Comparison of ENCODE assay signal across 10 cellular contexts in the genomic region with DNA sequence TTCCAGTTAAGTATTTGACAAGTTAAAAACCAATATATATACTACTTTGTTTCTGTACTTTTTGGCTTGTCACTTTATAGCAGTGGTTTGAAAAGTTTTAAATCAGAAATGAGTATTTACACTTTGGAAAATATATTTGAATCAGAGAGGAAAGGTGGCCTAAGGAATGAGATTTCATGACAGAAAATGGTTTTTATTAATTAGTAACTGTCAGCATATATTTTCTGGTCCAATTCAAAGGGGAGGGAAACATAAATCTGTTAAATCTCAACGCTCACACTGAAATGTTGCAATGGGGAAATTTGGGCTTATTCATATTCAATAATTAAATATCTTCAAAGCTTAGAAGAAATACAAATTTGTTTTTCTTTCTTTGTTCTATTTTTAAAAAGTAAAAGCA.
DNase-seq lines count a peak whose midpoint lies in the region; ATAC-seq and TF ChIP-seq lines count a peak whose summit lies in the region.
"Had no signal": no experiment of that assay in that cellular context is flagged by ENCODE, and none has a peak within 500 bp of the region (broad histone marks: within the 10 kb centered on the region; RNA-seq: fewer than 3 reads in every experiment).

No MANE protein-coding gene starts in this region.

- H3K4me1 ChIP-seq in IMR-90 (ENCODE audit: control insufficient read depth, insufficient read depth, low read length) (peaks cover 3% of the 10 kb centered on the region; the same call in 1 of the 2 replicates), right lobe of liver (peaks cover 0 to 88% (median 38%) of the 10 kb centered on the region in 4 donors), rectal smooth muscle tissue (ENCODE audit: control insufficient read depth, insufficient read depth, low read length) (peaks cover 60% of the 10 kb centered on the region)
- H3K4me1 ChIP-seq: Caco-2 had no signal

- H3K9me3 ChIP-seq in IMR-90 (ENCODE audit: control insufficient read depth, insufficient read depth, low read length) = no peaks in the 10 kb centered on the region
- H3K9me3 ChIP-seq in right lobe of liver = no peaks in the 10 kb centered on the region
- H3K9me3 ChIP-seq: Caco-2, HAP-1 had no signal

- no peak overlapping the region for H2AK9ac ChIP-seq in IMR-90 (replicated peaks; ENCODE audit: low read depth, low read length, poor library complexity)

- TF ChIP-seq POLR2A in IMR-90 (IDR thresholded peaks at IDR 0.05; ENCODE audit: low read depth, low read length) = no peak
- TF ChIP-seq POLR2A in right lobe of liver (IDR thresholded peaks at IDR 0.05) = no peak

- H2BK20ac ChIP-seq in IMR-90 (ENCODE audit: low read depth, low read length) = no peak overlapping the region

- H3K9ac ChIP-seq in IMR-90 (ENCODE audit: low read depth, low read length) = no peak overlapping the region
- H3K9ac ChIP-seq in rectal smooth muscle tissue (ENCODE audit: low read length) = no peak overlapping the region

- dilution Hi-C loops in IMR-90 (cut with HindIII; ENCODE audit: low sequenced_read_pairs, unreplicated experiment) = no loop called here

- no CpG with 5 or more reads among the region's 1 CpG for WGBS in IMR-90 (ENCODE audit: extremely low coverage in 2 of 2, insufficient read length in 1 of 2), 2 experiments
- WGBS in right lobe of liver (ENCODE audit: insufficient coverage, low coverage, low lambda C conversion rate, missing lambda C conversion rate) = 72% methylated on average over 1 of the region's 1 CpG

- no peak overlapping the region for H3K14ac ChIP-seq in IMR-90 (replicated peaks; ENCODE audit: low read depth, low read length)

- no peak for TF ChIP-seq RAD21 in IMR-90 (IDR thresholded peaks at IDR 0.05; ENCODE audit: low read length)

- H4K5ac ChIP-seq in IMR-90 (ENCODE audit: low read depth, low read length) = no peak overlapping the region

- peaks cover 5% of the 10 kb centered on the region; the same call in 1 of the 2 replicates for H3K9me1 ChIP-seq in IMR-90 (ENCODE audit: insufficient read depth, low read length)

- in situ Hi-C loops in IMR-90 (cut with MboI; ENCODE audit: low sequenced_read_pairs) = loop anchor here (25.0 kb wide), 1 partner anchor 220 kb away; a partner anchor contains a TSS

- CTCF ChIA-PET in IMR-90 (lab: Yijun Ruan, JAX) = no interaction called here

- H2BK15ac ChIP-seq in IMR-90 (ENCODE audit: low read depth, low read length) = no peak overlapping the region

- no peak overlapping the region for H3K4me2 ChIP-seq in IMR-90 (ENCODE audit: low read depth, low read length)

- no peak overlapping the region for H3K23ac ChIP-seq in IMR-90 (ENCODE audit: low read depth, low read length)

- H2BK120ac ChIP-seq in IMR-90 (ENCODE audit: low read depth, low read length) = no peak overlapping the region

- H3K27me3 ChIP-seq in IMR-90 (ENCODE audit: control insufficient read depth, insufficient read depth, low read length) (no peaks in the 10 kb centered on the region), right lobe of liver (no peaks in the 10 kb centered on the region), rectal smooth muscle tissue (ENCODE audit: control insufficient read depth, insufficient read depth, low read length) (no peaks in the 10 kb centered on the region)

- no peak overlapping the region for H3K4ac ChIP-seq in IMR-90 (ENCODE audit: low read depth, low read length)

- H4K91ac ChIP-seq in IMR-90 (ENCODE audit: insufficient read depth, low read depth, low read length) = no peak overlapping the region

- no peak overlapping the region for H2AK5ac ChIP-seq in IMR-90 (ENCODE audit: low read depth, low read length)

- no peak overlapping the region for H2BK5ac ChIP-seq in IMR-90 (ENCODE audit: low read depth, low read length, poor library complexity, severe bottlenecking)

- H2AFZ ChIP-seq in IMR-90 (replicated peaks; ENCODE audit: low read length, poor library complexity) = no peak overlapping the region

- H3K18ac ChIP-seq in IMR-90 (ENCODE audit: low read depth, low read length) = no peak overlapping the region

- no peak overlapping the region for H4K8ac ChIP-seq in IMR-90 (ENCODE audit: low read depth in 2 of 2, low read length in 2 of 2)

- BruUV-seq in IMR-90 (replicated peaks; lab: Mats Ljungman, UMichigan) = no TSS peak

- intact Hi-C loops in IMR-90 (cut with micrococcal nuclease) (loop anchor here (5.0 kb wide), 1 partner anchor 460 kb away; no protein-coding TSS in a partner anchor), right lobe of liver (cut with DNase I) (no loop called here)

- no peak for TF ChIP-seq CTCF in IMR-90 (conservative IDR thresholded peaks at IDR 0.05; ENCODE audit: low read depth, low read length)
- TF ChIP-seq CTCF in right lobe of liver (IDR thresholded peaks at IDR 0.05) = no peak

- DNase-seq in IMR-90 = no peak
- DNase-seq in right lobe of liver = no peak
- no peak for DNase-seq in putamen (ENCODE audit: low spot score)
- no peak for DNase-seq in OCI-M2 (lab: John Stamatoyannopoulos, UW; ENCODE audit: unreplicated experiment)
- DNase-seq in NCI-H2227 treated with DMSO at 0.1 percent for 48 hours (lab: John Stamatoyannopoulos, UW) = no peak
- DNase-seq: AML-193; Caco-2; CD4-positive, alpha-beta T cell had no signal

- peaks cover 10% of the 10 kb centered on the region; the same call in 1 of the 2 replicates for H4K20me1 ChIP-seq in IMR-90 (ENCODE audit: insufficient read depth, low read length)

- POLR2A ChIA-PET in IMR-90 (lab: Charles Lee; ENCODE audit: unreplicated experiment) = no interaction called here

- ATAC-seq in IMR-90 (ENCODE audit: low read depth) (no peak), right lobe of liver (no peak)

- H3K56ac ChIP-seq in IMR-90 (ENCODE audit: extremely low read depth, insufficient read depth, low read length) = no peak overlapping the region

- peaks cover 7% of the 10 kb centered on the region for H3K36me3 ChIP-seq in IMR-90 (ENCODE audit: control insufficient read depth, insufficient read depth, low read length)
- no peaks in the 10 kb centered on the region for H3K36me3 ChIP-seq in right lobe of liver
- H3K36me3 ChIP-seq in rectal smooth muscle tissue (ENCODE audit: control insufficient read depth, insufficient read depth, low read length) = no peaks in the 10 kb centered on the region
- H3K36me3 ChIP-seq: HAP-1 had no signal

- H3K4me3 ChIP-seq in IMR-90 (ENCODE audit: insufficient read depth, low read depth, low read length) (no peak overlapping the region), right lobe of liver (no peak overlapping the region), rectal smooth muscle tissue (ENCODE audit: low read length) (no peak overlapping the region)
- H3K4me3 ChIP-seq: HAP-1 had no signal

- peaks cover 3 to 8% of the 10 kb centered on the region in 2 experiments; a peak in 3 of 4 replicates for H3K79me1 ChIP-seq in IMR-90 (ENCODE audit: low read depth in 1 of 2, low read length in 2 of 2)

- no peak overlapping the region for H3K27ac ChIP-seq in IMR-90 (ENCODE audit: insufficient read depth, low read length)
- peak overlapping the region; percentile 54 to 79 (median 66) for H3K27ac ChIP-seq in right lobe of liver
- H3K27ac ChIP-seq in rectal smooth muscle tissue (ENCODE audit: low read depth, low read length) = peak overlapping the region; percentile 75

TF ChIP-seq in IMR-90, 13 proteins besides CTCF, POLR2A, EP300 and RAD21:
- no peak for TF ChIP-seq SMC3 (IDR thresholded peaks at IDR 0.05; ENCODE audit: low read depth, low read length)
- TF ChIP-seq MAFK (IDR thresholded peaks at IDR 0.05; ENCODE audit: low read depth, low read length) = peak; percentile 50
